ENCODE assay signal across 35 cellular contexts in genomic region chr2:43452318-43452731, GRCh38.
A peak's percentile ranks its signal among the peaks of the same experiment; 100 is the strongest.
DNase-seq lines count a peak whose midpoint lies in the region; FAIRE-seq and TF ChIP-seq lines count a peak whose summit lies in the region.
"Had no signal": no experiment of that assay in that cellular context is flagged by ENCODE, and none has a peak within 500 bp of the region (broad histone marks: within the 10 kb centered on the region; RNA-seq: fewer than 3 reads in every experiment).

No MANE protein-coding gene starts in this region.

- H3K79me2 ChIP-seq in PC-9 (ENCODE audit: low read depth) (peaks cover 8% of the 10 kb centered on the region; the same call in 1 of the 2 replicates), endothelial cell of umbilical vein (ENCODE audit: control insufficient read depth, insufficient read depth, low read length) (no peaks in the 10 kb centered on the region)

- no TSS peak for BruUV-seq in MCF 10A (replicated peaks; lab: Mats Ljungman, UMichigan)
- no TSS peak for BruUV-seq in PC-9 (replicated peaks; lab: Mats Ljungman, UMichigan)
- no TSS peak for BruUV-seq in endothelial cell of umbilical vein (replicated peaks; lab: Mats Ljungman, UMichigan)

- no peak for DNase-seq in breast epithelium (ENCODE audit: low spot score in 2 of 2)
- DNase-seq in MCF 10A (ENCODE audit: unreplicated experiment): no peak
- peak in 1 of 2 experiments; percentile 95 for DNase-seq in PC-9
- peak; percentile 71 for DNase-seq in endothelial cell of umbilical vein (ENCODE audit: low read depth, low spot score)
- no peak for DNase-seq in type B pancreatic cell (ENCODE audit: extremely low spot score, unreplicated experiment)
- no peak for DNase-seq in NCI-H2081 (lab: John Stamatoyannopoulos, UW)
- DNase-seq in NCI-H1694 (lab: John Stamatoyannopoulos, UW): no peak
- no peak for DNase-seq in epidermal melanocyte (ENCODE audit: insufficient read length, low spot score)
- DNase-seq: activated B cell treated with CpG ODN at 0.5 μM for 24 hours; activated effector memory CD4-positive, alpha-beta T cell treated with anti-CD3 and anti-CD28 coated beads, Interleukin-2, amount 50 U/mL, for 16 hours; activated naive CD8-positive, alpha-beta T cell treated with anti-CD3 and anti-CD28 coated beads for 36 hours; activated T-cell treated with anti-CD3 and anti-CD28 coated beads, Interleukin-2, amount 50 U/mL, for 24 hours; anterior cingulate cortex; CD4-positive, alpha-beta memory T cell; effector CD4-positive, alpha-beta T cell; H9; immature natural killer cell; IMR-90; left cardiac atrium; NCI-H1092; NCI-H187; NCI-H2171; NCI-H510A treated with DMSO at 0.1 percent for 48 hours; nephron progenitor cell; NK-92 treated with Interleukin-12 subunit alpha and Interleukin-12 subunit beta, amount 100 ng/mL, for 24 hours; SHP77; stimulated activated naive CD4-positive, alpha-beta T cell; T1000; testis had no signal

- H3K4me2 ChIP-seq in PC-9 (0 out of 2 replicates have a peak overlapping the region, but pooled peaks have one; percentile 5), endothelial cell of umbilical vein (ENCODE audit: insufficient read depth, low read length) (peak overlapping the region; percentile 74)
- H3K4me2 ChIP-seq: A549, smooth muscle cell had no signal

- H3K4me1 ChIP-seq in breast epithelium (peaks cover 0 to 6% of the 10 kb centered on the region in 2 donors), PC-9 (replicated peaks; ENCODE audit: insufficient read depth) (peaks cover 57% of the 10 kb centered on the region), endothelial cell of umbilical vein (ENCODE audit: control insufficient read depth, extremely low read depth, insufficient read depth, low read length) (peaks cover 67% of the 10 kb centered on the region)

- H3K9me1 ChIP-seq in endothelial cell of umbilical vein (replicated peaks; ENCODE audit: control insufficient read depth, extremely low read depth, insufficient read depth, low read length): no peaks in the 10 kb centered on the region

- H3K4me1 Mint-ChIP-seq in MCF 10A (ENCODE audit: insufficient read depth, unreplicated experiment) (peaks cover 21% of the 10 kb centered on the region), type B pancreatic cell (ENCODE audit: unreplicated experiment) (peaks cover 32% of the 10 kb centered on the region)

- no peak overlapping the region for H3K4me3 ChIP-seq in breast epithelium
- no peak overlapping the region for H3K4me3 ChIP-seq in PC-9
- no peak overlapping the region for H3K4me3 ChIP-seq in endothelial cell of umbilical vein (replicated peaks in 1 of 3; ENCODE audit: insufficient read depth in 1 of 3, low read depth in 1 of 3, low read length in 3 of 3)
- H3K4me3 ChIP-seq: A549, GM12878, lung, smooth muscle cell, testis, vagina had no signal

- dilution Hi-C loops in endothelial cell of umbilical vein (cut with MboI; ENCODE audit: extremely low pct_ligation_motif_present, low sequenced_read_pairs): no loop called here

- H3F3A ChIP-seq in PC-9 (ENCODE audit: insufficient read depth, low read depth): peaks cover 34% of the 10 kb centered on the region

- no peak overlapping the region for H3K4me3 Mint-ChIP-seq in MCF 10A (ENCODE audit: unreplicated experiment)
- H3K4me3 Mint-ChIP-seq in type B pancreatic cell: no peak overlapping the region
- H3K4me3 Mint-ChIP-seq: activated B cell treated with CpG ODN at 0.5 μM for 24 hours; activated naive CD8-positive, alpha-beta T cell treated with anti-CD3 and anti-CD28 coated beads for 36 hours; activated T-cell treated with anti-CD3 and anti-CD28 coated beads, Interleukin-2, amount 50 U/mL, for 24 hours; CD4-positive, alpha-beta memory T cell; H9; immature natural killer cell; nephron progenitor cell had no signal

- TF ChIP-seq POLR2A in breast epithelium (IDR thresholded peaks at IDR 0.05) (no peak), endothelial cell of umbilical vein (IDR thresholded peaks at IDR 0.05; ENCODE audit: low read depth, low read length) (no peak)

- H3K9ac ChIP-seq in endothelial cell of umbilical vein (replicated peaks; ENCODE audit: extremely low read depth, insufficient read depth, low read length): peak overlapping the region; percentile 63

- POLR2A ChIA-PET in MCF 10A (lab: Yijun Ruan, JAX) (interaction anchor here (0.7 to 2.7 kb wide), 4 partner anchors 8 to 394 kb away, joined by 3 to 9 read pairs (median 4); no protein-coding TSS in a partner anchor), PC-9 (lab: Charles Lee; ENCODE audit: unreplicated experiment) (no interaction called here), endothelial cell of umbilical vein (lab: Charles Lee) (no interaction called here)

- H4K20me1 ChIP-seq in PC-9 (ENCODE audit: insufficient read depth) (no peaks in the 10 kb centered on the region), endothelial cell of umbilical vein (replicated peaks; ENCODE audit: control insufficient read depth, extremely low read depth, insufficient read depth, low read length) (no peaks in the 10 kb centered on the region)

- no peaks in the 10 kb centered on the region for H3K9me2 ChIP-seq in PC-9 (ENCODE audit: insufficient read depth)

- no peaks in the 10 kb centered on the region for H3K9me3 Mint-ChIP-seq in MCF 10A (ENCODE audit: unreplicated experiment)
- H3K9me3 Mint-ChIP-seq in type B pancreatic cell: peaks cover 19% of the 10 kb centered on the region
- H3K9me3 Mint-ChIP-seq: activated T-cell treated with anti-CD3 and anti-CD28 coated beads, Interleukin-2, amount 50 U/mL, for 24 hours; H9 had no signal

- H3K27me3 ChIP-seq in breast epithelium (no peaks in the 10 kb centered on the region), PC-9 (ENCODE audit: insufficient read depth, low read depth) (no peaks in the 10 kb centered on the region), endothelial cell of umbilical vein (ENCODE audit: control insufficient read depth in 2 of 2, insufficient read depth in 2 of 2, low read length in 2 of 2) (no peaks in the 10 kb centered on the region)
- H3K27me3 ChIP-seq: testis, vagina had no signal

- TF ChIP-seq CTCF in breast epithelium (IDR thresholded peaks at IDR 0.05): no peak
- TF ChIP-seq CTCF in MCF 10A (IDR thresholded peaks at IDR 0.05; ENCODE audit: unreplicated experiment): no peak
- TF ChIP-seq CTCF in PC-9 (conservative IDR thresholded peaks at IDR 0.05): no peak
- no peak for TF ChIP-seq CTCF in endothelial cell of umbilical vein (IDR thresholded peaks at IDR 0.05; ENCODE audit: extremely low read depth in 1 of 2, insufficient read depth in 1 of 2, low read depth in 1 of 2, low read length in 2 of 2)
- no peak for TF ChIP-seq CTCF in type B pancreatic cell (conservative IDR thresholded peaks at IDR 0.05)

- H3K36me3 Mint-ChIP-seq in MCF 10A (ENCODE audit: insufficient read depth, unreplicated experiment) (peaks cover 23% of the 10 kb centered on the region), type B pancreatic cell (peaks cover 32% of the 10 kb centered on the region)

- H3K36me3 ChIP-seq in breast epithelium (no peaks in the 10 kb centered on the region), PC-9 (ENCODE audit: low read depth) (no peaks in the 10 kb centered on the region), endothelial cell of umbilical vein (ENCODE audit: control insufficient read depth in 2 of 2, extremely low read depth in 1 of 2, insufficient read depth in 2 of 2, low read length in 2 of 2) (no peaks in the 10 kb centered on the region)
- H3K36me3 ChIP-seq: vagina had no signal

- H3K27ac ChIP-seq in breast epithelium (peak overlapping the region; percentile 11 to 41), PC-9 (peak overlapping the region; percentile 60), endothelial cell of umbilical vein (ENCODE audit: insufficient read depth, low read depth, low read length) (peak overlapping the region; percentile 93)
- H3K27ac ChIP-seq: testis, vagina had no signal

- intact Hi-C loops in breast epithelium (cut with DNase I; ENCODE audit: low total_unique reads) (no loop called here), MCF 10A (cut with micrococcal nuclease) (no loop called here), PC-9 (cut with micrococcal nuclease; ENCODE audit: unreplicated experiment) (no loop called here), endothelial cell of umbilical vein (cut with micrococcal nuclease) (no loop called here)

- no peaks in the 10 kb centered on the region for H3K27me3 Mint-ChIP-seq in MCF 10A (ENCODE audit: insufficient read depth, unreplicated experiment)
- no peaks in the 10 kb centered on the region for H3K27me3 Mint-ChIP-seq in type B pancreatic cell
- H3K27me3 Mint-ChIP-seq: activated B cell treated with CpG ODN at 0.5 μM for 24 hours; activated naive CD8-positive, alpha-beta T cell treated with anti-CD3 and anti-CD28 coated beads for 36 hours; activated T-cell treated with anti-CD3 and anti-CD28 coated beads, Interleukin-2, amount 50 U/mL, for 24 hours; CD4-positive, alpha-beta memory T cell had no signal

- CTCF ChIA-PET in MCF 10A (lab: Yijun Ruan, JAX) (interaction anchor here (1.0 kb wide), 1 partner anchor 505 kb away, joined by 3 read pairs; no protein-coding TSS in a partner anchor), PC-9 (lab: Charles Lee) (interaction anchor here (0.6 kb wide), 1 partner anchor 33 kb away, joined by 3 read pairs; no protein-coding TSS in a partner anchor), endothelial cell of umbilical vein (lab: Charles Lee) (interaction anchor here (0.7 to 4.2 kb wide), 4 partner anchors 16 to 228 kb away, joined by 3 to 23 read pairs (median 4); no protein-coding TSS in a partner anchor)

- peak; percentile 38 for FAIRE-seq in endothelial cell of umbilical vein (lab: Jason Lieb, UNC)
- FAIRE-seq: A549, bronchial epithelial cell, GM12878 had no signal

- H2AFZ ChIP-seq in PC-9: no peak overlapping the region
- no peak overlapping the region for H2AFZ ChIP-seq in endothelial cell of umbilical vein (ENCODE audit: low read depth, low read length)

- H3K9me3 ChIP-seq in breast epithelium (no peaks in the 10 kb centered on the region), PC-9 (ENCODE audit: insufficient read depth, low read depth) (no peaks in the 10 kb centered on the region), endothelial cell of umbilical vein (replicated peaks; ENCODE audit: control insufficient read depth, insufficient read depth, low read length) (no peaks in the 10 kb centered on the region)
- H3K9me3 ChIP-seq: A549, testis, vagina had no signal

- no peak overlapping the region for H3K27ac Mint-ChIP-seq in MCF 10A (ENCODE audit: low read depth, unreplicated experiment)
- peak overlapping the region; percentile 16 for H3K27ac Mint-ChIP-seq in type B pancreatic cell
- H3K27ac Mint-ChIP-seq: activated B cell treated with CpG ODN at 0.5 μM for 24 hours; activated naive CD8-positive, alpha-beta T cell treated with anti-CD3 and anti-CD28 coated beads for 36 hours; activated T-cell treated with anti-CD3 and anti-CD28 coated beads, Interleukin-2, amount 50 U/mL, for 24 hours; CD4-positive, alpha-beta memory T cell; immature natural killer cell; nephron progenitor cell had no signal

TF ChIP-seq in endothelial cell of umbilical vein, 7 proteins besides CTCF, POLR2A, EP300 and RAD21 (continues in another document):
- TF ChIP-seq MAX (IDR thresholded peaks at IDR 0.05; ENCODE audit: insufficient read depth, insufficient read length): no peak
- no peak for TF ChIP-seq EZH2 (IDR thresholded peaks at IDR 0.05; ENCODE audit: borderline replicate concordance, low read depth, low read length, severe bottlenecking)

Comparison
In these comparisons a context has a peak if more than half of its experiments do, and no peak if none do; other contexts are left out.
1. H3K27ac ChIP-seq: peak in every context shown above with its lines; median percentile 93 in endothelial cell of umbilical vein; 60 in PC-9; 26 in breast epithelium.